15 cellular contexts compared by ENCODE assay signal in genomic region chr3:111808439-111808838, GRCh38. TPM values are rescaled to one million over a fixed set of nuclear protein-coding genes. Genes with fewer than 3 reads are reported as not detected.
DNase-seq lines count a peak whose midpoint lies in the region; ATAC-seq, FAIRE-seq and TF ChIP-seq lines count a peak whose summit lies in the region.
"Had no signal": no experiment of that assay in that cellular context is flagged by ENCODE, and none has a peak within 500 bp of the region (broad histone marks: within the 10 kb centered on the region; RNA-seq: fewer than 3 reads in every experiment).

No MANE protein-coding gene starts in this region.

- no peaks in the 10 kb centered on the region for H3K36me3 ChIP-seq in fibroblast of lung (ENCODE audit: control insufficient read depth, insufficient read depth, low read length)
- no peaks in the 10 kb centered on the region for H3K36me3 ChIP-seq in pancreas
- H3K36me3 ChIP-seq: upper lobe of left lung had no signal

- intact Hi-C loops in pancreas (cut with DNase I) = no loop called here

- H2AFZ ChIP-seq in fibroblast of lung (ENCODE audit: low read length) = no peak overlapping the region

- FAIRE-seq in pancreas (lab: Jason Lieb, UNC) = no peak

- H3K4me1 ChIP-seq in fibroblast of lung (ENCODE audit: control insufficient read depth, extremely low read depth, insufficient read depth, low read length) (peaks cover 12% of the 10 kb centered on the region), pancreas (peaks cover 9 to 29% (median 24%) of the 10 kb centered on the region in 3 donors)

- no peaks in the 10 kb centered on the region for H4K20me1 ChIP-seq in fibroblast of lung (ENCODE audit: control insufficient read depth, extremely low read depth, insufficient read depth, low read length)

- DNase-seq in EL (peak; percentile 36), RPMI7951 (ENCODE audit: low read depth) (peak; percentile 24), fibroblast of lung (ENCODE audit: low read depth in 2 of 2) (peak; percentile 19 to 59), pancreas (no peak), SIG-M5 (lab: John Stamatoyannopoulos, UW) (no peak), AML-193 (lab: John Stamatoyannopoulos, UW) (no peak), SK-N-DZ (ENCODE audit: low spot score) (no peak)
- DNase-seq: activated CD4-positive, alpha-beta memory T cell treated with anti-CD3 and anti-CD28 coated beads for 36 hours; hippocampal formation; left colon; NCI-H1092; NK-92 treated with Interleukin-12 subunit alpha and Interleukin-12 subunit beta, amount 100 ng/mL, for 24 hours; stimulated activated CD4-positive, alpha-beta T cell treated with anti-CD3 and anti-CD28 coated beads, Interleukin-2, amount 100 ng/mL, for 24 hours; upper lobe of left lung had no signal

- no peak overlapping the region for H3K27ac ChIP-seq in fibroblast of lung (ENCODE audit: insufficient read depth, low read length)
- peak overlapping the region in 2 of 4 donors; percentile 40 to 44 for H3K27ac ChIP-seq in pancreas
- H3K27ac ChIP-seq: upper lobe of left lung had no signal

- no peak for TF ChIP-seq CTCF in fibroblast of lung (conservative IDR thresholded peaks at IDR 0.05 in 1 of 2, IDR thresholded peaks at IDR 0.05 in 1 of 2; ENCODE audit: low read depth in 1 of 2, low read length in 2 of 2)
- TF ChIP-seq CTCF in pancreas (IDR thresholded peaks at IDR 0.05) = no peak

- ATAC-seq in pancreas (peak; percentile 34 to 64 (median 50)), GM21367 (IDR thresholded peaks at IDR 0.05; ENCODE audit: unreplicated experiment) (no peak)
- ATAC-seq: left colon had no signal

- 68 to 73% methylated on average over 2 of the region's 2 CpGs for WGBS in pancreas, 2 donors

- H3K4me2 ChIP-seq in fibroblast of lung (ENCODE audit: extremely low read depth, insufficient read depth, low read length) = no peak overlapping the region

- H3K4me3 ChIP-seq in fibroblast of lung (replicated peaks in 1 of 4; ENCODE audit: control extremely low read depth in 1 of 4, insufficient read depth in 1 of 4, low read depth in 3 of 4, low read length in 4 of 4) (no peak overlapping the region), pancreas (no peak overlapping the region)
- H3K4me3 ChIP-seq: upper lobe of left lung had no signal

- H3K9me3 ChIP-seq in fibroblast of lung (ENCODE audit: control insufficient read depth, insufficient read depth, low read depth, low read length) (no peaks in the 10 kb centered on the region), pancreas (no peaks in the 10 kb centered on the region)
- H3K9me3 ChIP-seq: upper lobe of left lung had no signal

- H3K79me2 ChIP-seq in fibroblast of lung (ENCODE audit: control insufficient read depth, insufficient read depth, low read length) = no peaks in the 10 kb centered on the region

- no peaks in the 10 kb centered on the region for H3K27me3 ChIP-seq in fibroblast of lung (ENCODE audit: control insufficient read depth, insufficient read depth, low read length)
- H3K27me3 ChIP-seq in pancreas = no peaks in the 10 kb centered on the region
- H3K27me3 ChIP-seq: upper lobe of left lung had no signal

- H3K9ac ChIP-seq in fibroblast of lung (ENCODE audit: insufficient read depth, low read length) = no peak overlapping the region

RNA-seq across cellular contexts. Expression of gene PHLDB2, which starts 50.6 kb away (rescaled TPM):
- total RNA-seq in RPMI7951 (2014; rRNA removed; shearing (Covaris generic)) = 92.6 and 122 TPM in 2 replicates
- 43.4 and 47.9 TPM in 2 replicates for total RNA-seq in fibroblast of lung
- 14.3 and 33.8 TPM in 2 replicates for polyA plus RNA-seq in fibroblast of lung
- polyA plus RNA-seq in fibroblast of lung (2012) = 12.3 and 30.8 TPM in 2 replicates
- 6.7 and 37.4 TPM in 2 replicates for polyA minus RNA-seq in fibroblast of lung (ENCODE audit: low replicate concordance)
- 10 to 100 TPM; 10.8 to 36.7 (median 15.1) TPM for total RNA-seq in pancreas
- 10 to 100 TPM; 13.5 to 22.6 TPM for polyA plus RNA-seq in pancreas
- 16.0 and 17.6 TPM in 2 replicates for polyA plus RNA-seq in SK-N-DZ (2014; cell fraction: cytosol; rRNA removed)
- 20.0 and 29.4 TPM in 2 replicates for polyA plus RNA-seq in SK-N-DZ (2014; cell fraction: nucleus; rRNA removed)

Comparison
In these comparisons a context has a peak if more than half of its experiments do, and no peak if none do; other contexts are left out.
1. DNase-seq: peak in EL (single experiment), RPMI7951 (single experiment) and fibroblast of lung (2 of 2); none in pancreas (0 of 6), SIG-M5 (single experiment), AML-193 (0 of 2) and SK-N-DZ (single experiment).